21 cellular contexts compared by ENCODE assay signal in the genomic region with DNA sequence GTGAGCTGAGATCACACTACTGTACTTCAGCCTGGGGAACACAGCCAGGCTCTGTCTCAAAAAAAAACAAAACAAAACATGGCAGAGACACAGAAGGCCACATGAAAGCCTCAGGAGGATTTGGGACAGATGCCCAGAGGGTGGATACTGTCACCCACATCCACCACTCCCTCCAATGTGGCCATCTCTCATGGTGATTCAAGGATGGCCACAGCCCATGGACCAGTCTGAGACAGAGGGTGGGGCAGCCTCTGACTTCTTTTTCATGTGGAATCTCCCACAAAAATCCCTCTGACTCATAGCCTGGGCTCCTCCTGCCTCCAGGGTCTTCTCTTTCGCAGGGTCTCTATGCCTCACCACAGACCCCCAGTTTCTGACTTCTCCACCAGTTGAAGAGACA. TPM values are rescaled to one million over a fixed set of nuclear protein-coding genes. Genes with fewer than 3 reads are reported as not detected.
DNase-seq lines count a peak whose midpoint lies in the region; ATAC-seq lines count a peak whose summit lies in the region.
"Had no signal": no experiment of that assay in that cellular context is flagged by ENCODE, and none has a peak within 500 bp of the region (broad histone marks: within the 10 kb centered on the region; RNA-seq: fewer than 3 reads in every experiment).

No MANE protein-coding gene starts in this region.

- H3K36me3 ChIP-seq in CD8-positive, alpha-beta memory T cell (ENCODE audit: insufficient read depth, low read length), result no peaks in the 10 kb centered on the region
- H3K36me3 ChIP-seq: right lobe of liver had no signal

- H3K4me1 ChIP-seq in CD8-positive, alpha-beta memory T cell (ENCODE audit: insufficient read depth, low read length), result no peaks in the 10 kb centered on the region
- H3K4me1 ChIP-seq: gastrocnemius medialis, right lobe of liver had no signal

- no peak overlapping the region for H3K27ac Mint-ChIP-seq in CD8-positive, alpha-beta memory T cell

- POLR2A ChIA-PET in CD8-positive, alpha-beta memory T cell (lab: Charles Lee), result no interaction called here

- H3K4me3 Mint-ChIP-seq in CD8-positive, alpha-beta memory T cell, result no peak overlapping the region

- no peaks in the 10 kb centered on the region for H3K9me3 Mint-ChIP-seq in CD8-positive, alpha-beta memory T cell

- CTCF ChIA-PET in CD8-positive, alpha-beta memory T cell (lab: Charles Lee), result no interaction called here

- H3K27me3 ChIP-seq in CD8-positive, alpha-beta memory T cell (ENCODE audit: insufficient read depth, low read length, poor library complexity, severe bottlenecking), result no peaks in the 10 kb centered on the region
- H3K27me3 ChIP-seq: gastrocnemius medialis, right lobe of liver had no signal

- H3K4me3 ChIP-seq in CD8-positive, alpha-beta memory T cell (ENCODE audit: low read length), result no peak overlapping the region
- H3K4me3 ChIP-seq: gastrocnemius medialis, right lobe of liver had no signal

- no peaks in the 10 kb centered on the region for H3K9me3 ChIP-seq in CD8-positive, alpha-beta memory T cell (ENCODE audit: low read length)
- H3K9me3 ChIP-seq: gastrocnemius medialis, right lobe of liver had no signal

- H3K27me3 Mint-ChIP-seq in CD8-positive, alpha-beta memory T cell, result no peaks in the 10 kb centered on the region

- ATAC-seq in GM18502 (IDR thresholded peaks at IDR 0.05; ENCODE audit: poor library complexity, unreplicated experiment), result peak; percentile 30
- ATAC-seq: gastrocnemius medialis had no signal

- H3K36me3 Mint-ChIP-seq in CD8-positive, alpha-beta memory T cell, result no peaks in the 10 kb centered on the region

- no peaks in the 10 kb centered on the region for H3K4me1 Mint-ChIP-seq in CD8-positive, alpha-beta memory T cell

- H3K27ac ChIP-seq in CD8-positive, alpha-beta memory T cell (ENCODE audit: low read depth, low read length), result no peak overlapping the region
- H3K27ac ChIP-seq: HL-60, right lobe of liver, VCaP had no signal

- DNase-seq in AG08395 (ENCODE audit: low spot score), result peak; percentile 85
- DNase-seq in RPMI7951 (ENCODE audit: low read depth), result peak; percentile 99
- DNase-seq in fibroblast of peridontal ligament (ENCODE audit: extremely low read depth), result peak; percentile 47
- DNase-seq in NCI-H1436 treated with DMSO at 0.1 percent for 48 hours (lab: John Stamatoyannopoulos, UW), result no peak
- no peak for DNase-seq in CD8-positive, alpha-beta memory T cell
- DNase-seq in NCI-H446 treated with DMSO at 0.1 percent for 48 hours (lab: John Stamatoyannopoulos, UW), result no peak
- no peak for DNase-seq in activated CD8-positive, alpha-beta memory T cell treated with anti-CD3 and anti-CD28 coated beads for 24 hours
- DNase-seq: activated naive CD4-positive, alpha-beta T cell treated with Interleukin-2 at 50 U/mL for 16 hours; AML-193; effector CD8-positive, alpha-beta T cell; gastrocnemius medialis; GOT3; Kasumi-1; mesendoderm; NCI-H1694 treated with DMSO at 0.1 percent for 48 hours; NCI-H510A treated with DMSO at 0.1 percent for 48 hours; right lobe of liver; stimulated activated CD4-positive, alpha-beta T cell treated with anti-CD3 and anti-CD28 coated beads, Interleukin-4, amount 100 ng/mL, for 24 hours had no signal

RNA-seq across cellular contexts. Expression of gene GTF2I, which starts 59.0 kb away (rescaled TPM):
- total RNA-seq in RPMI7951 (2014; rRNA removed; shearing (Covaris generic)), result 94.8 and 99.7 TPM in 2 replicates
- total RNA-seq in CD8-positive, alpha-beta memory T cell, result 100 to 1,000 TPM; 176 TPM
- 71.3 TPM for polyA plus RNA-seq in CD8-positive, alpha-beta memory T cell

Comparison
In these comparisons a context has a peak if more than half of its experiments do, and no peak if none do; other contexts are left out.
1. DNase-seq: peak in AG08395 (single experiment), RPMI7951 (single experiment) and fibroblast of peridontal ligament (single experiment); none in NCI-H1436 treated with DMSO at 0.1 percent for 48 hours (single experiment), CD8-positive, alpha-beta memory T cell (0 of 5), NCI-H446 treated with DMSO at 0.1 percent for 48 hours (single experiment) and activated CD8-positive, alpha-beta memory T cell treated with anti-CD3 and anti-CD28 coated beads for 24 hours (single experiment).